Comparison of ENCODE assay signal across 22 cellular contexts in the genomic region with DNA sequence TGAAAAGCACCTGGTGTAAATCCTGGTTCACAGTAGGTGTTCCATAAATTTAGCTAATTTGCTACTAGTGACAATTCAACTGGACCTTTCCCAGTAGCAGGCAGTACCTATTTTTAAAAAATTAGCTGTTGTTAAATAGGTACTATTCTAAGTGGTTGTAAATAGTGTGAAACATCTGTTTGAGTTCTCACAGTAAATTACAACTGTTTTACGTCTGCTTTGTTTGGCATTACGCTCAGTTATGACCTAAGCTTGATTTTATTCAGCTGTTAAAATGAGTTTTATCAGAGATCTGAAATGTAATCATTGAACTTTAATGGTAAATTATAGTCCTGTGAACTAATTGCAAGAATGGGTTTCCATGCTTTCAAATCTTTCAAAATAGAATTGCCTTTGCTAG.
A peak's percentile ranks its signal among the peaks of the same experiment; 100 is the strongest.
DNase-seq lines count a peak whose midpoint lies in the region; ATAC-seq, FAIRE-seq and TF ChIP-seq lines count a peak whose summit lies in the region.
"Had no signal": no experiment of that assay in that cellular context is flagged by ENCODE, and none has a peak within 500 bp of the region (broad histone marks: within the 10 kb centered on the region; RNA-seq: fewer than 3 reads in every experiment).

No MANE protein-coding gene starts in this region.

- H2AFZ ChIP-seq in IMR-90 (replicated peaks; ENCODE audit: low read length, poor library complexity), result no peak overlapping the region
- H2AFZ ChIP-seq in K562 (ENCODE audit: low read depth, low read length), result no peak overlapping the region
- H2AFZ ChIP-seq: GM23338 had no signal

- H3K9me3 ChIP-seq in IMR-90 (ENCODE audit: control insufficient read depth, insufficient read depth, low read length), result no peaks in the 10 kb centered on the region
- no peaks in the 10 kb centered on the region for H3K9me3 ChIP-seq in K562 (replicated peaks; ENCODE audit: control insufficient read depth, insufficient read depth, low read depth, low read length)
- H3K9me3 ChIP-seq in pancreas, result no peaks in the 10 kb centered on the region
- H3K9me3 ChIP-seq: Caco-2 had no signal

- H3K56ac ChIP-seq in IMR-90 (ENCODE audit: extremely low read depth, insufficient read depth, low read length), result no peak overlapping the region

- H2BK15ac ChIP-seq in IMR-90 (ENCODE audit: low read depth, low read length), result no peak overlapping the region

- H3K4me3 Mint-ChIP-seq in activated naive CD8-positive, alpha-beta T cell treated with anti-CD3 and anti-CD28 coated beads, Interleukin-2, amount 50 U/mL, for 24 hours, result no peak overlapping the region
- H3K4me3 Mint-ChIP-seq: CD4-positive, alpha-beta T cell; GM23338 had no signal

- TF ChIP-seq RAD21 in IMR-90 (IDR thresholded peaks at IDR 0.05; ENCODE audit: low read length) (no peak), K562 (CRISPR knock-in tag; conservative IDR thresholded peaks at IDR 0.05 in 1 of 2, IDR thresholded peaks at IDR 0.05 in 1 of 2) (no peak)

- H4K91ac ChIP-seq in IMR-90 (ENCODE audit: insufficient read depth, low read depth, low read length), result no peak overlapping the region

- TF ChIP-seq CTCF in IMR-90 (conservative IDR thresholded peaks at IDR 0.05; ENCODE audit: low read depth, low read length), result no peak
- TF ChIP-seq CTCF in K562 (IDR thresholded peaks at IDR 0.05 in 2 of 3, conservative IDR thresholded peaks at IDR 0.05 in 1 of 3; ENCODE audit: insufficient read depth in 2 of 3, low read depth in 1 of 3, low read length in 3 of 3), result no peak
- no peak for TF ChIP-seq CTCF in fibroblast of the aortic adventitia (IDR thresholded peaks at IDR 0.05; ENCODE audit: insufficient read depth, low read length)
- TF ChIP-seq CTCF in pancreas (IDR thresholded peaks at IDR 0.05), result no peak

- ATAC-seq in IMR-90 (ENCODE audit: low read depth), result no peak
- ATAC-seq in K562, result no peak
- peak; percentile 85 to 87 (median 86) for ATAC-seq in pancreas
- no peak for ATAC-seq in activated naive CD8-positive, alpha-beta T cell treated with anti-CD3 and anti-CD28 coated beads, Interleukin-2, amount 50 U/mL, for 24 hours
- ATAC-seq: GM23338 had no signal

- dilution Hi-C loops in IMR-90 (cut with HindIII; ENCODE audit: low sequenced_read_pairs, unreplicated experiment), result no loop called here

- H2BK120ac ChIP-seq in IMR-90 (ENCODE audit: low read depth, low read length), result no peak overlapping the region

- H3K4me2 ChIP-seq in IMR-90 (ENCODE audit: low read depth, low read length) (no peak overlapping the region), K562 (ENCODE audit: insufficient read depth, low read length) (no peak overlapping the region)
- H3K4me2 ChIP-seq: GM23338 had no signal

- no peak overlapping the region for H3K27ac ChIP-seq in IMR-90 (ENCODE audit: insufficient read depth, low read length)
- H3K27ac ChIP-seq in K562 (ENCODE audit: extremely low read depth, low read depth, low read length), result no peak overlapping the region
- H3K27ac ChIP-seq in pancreas, result peak overlapping the region; percentile 22 to 81 (median 52)
- H3K27ac ChIP-seq: C4-2B had no signal

- H3K27me3 Mint-ChIP-seq in activated naive CD8-positive, alpha-beta T cell treated with anti-CD3 and anti-CD28 coated beads, Interleukin-2, amount 50 U/mL, for 24 hours, result no peaks in the 10 kb centered on the region
- H3K27me3 Mint-ChIP-seq: CD4-positive, alpha-beta T cell had no signal

- H3K18ac ChIP-seq in IMR-90 (ENCODE audit: low read depth, low read length), result no peak overlapping the region

- POLR2A ChIA-PET in IMR-90 (lab: Charles Lee; ENCODE audit: unreplicated experiment) (no interaction called here), K562 (lab: Yijun Ruan, JAX) (no interaction called here)

- TF ChIP-seq POLR2A in IMR-90 (IDR thresholded peaks at IDR 0.05; ENCODE audit: low read depth, low read length) (no peak), K562 (conservative IDR thresholded peaks at IDR 0.05) (no peak)

- no peak overlapping the region for H2BK5ac ChIP-seq in IMR-90 (ENCODE audit: low read depth, low read length, poor library complexity, severe bottlenecking)

- H3K27me3 ChIP-seq in IMR-90 (ENCODE audit: control insufficient read depth, insufficient read depth, low read length) (no peaks in the 10 kb centered on the region), K562 (ENCODE audit: control insufficient read depth in 2 of 2, insufficient read depth in 2 of 2, low read length in 2 of 2) (no peaks in the 10 kb centered on the region), pancreas (no peaks in the 10 kb centered on the region)

- FAIRE-seq in K562 (lab: Jason Lieb, UNC) (peak; percentile 46), pancreas (lab: Jason Lieb, UNC) (no peak)
- FAIRE-seq: A204.1, GM12892, GM18507, H54 had no signal

- no CpG with 5 or more reads among the region's 2 CpGs for WGBS in IMR-90 (ENCODE audit: extremely low coverage in 2 of 2, insufficient read length in 1 of 2), 2 experiments
- WGBS in K562 (ENCODE audit: insufficient coverage, low coverage, missing lambda C conversion rate), result 60% methylated on average over 2 of the region's 2 CpGs
- 24 to 26% methylated on average over 2 of the region's 2 CpGs for WGBS in pancreas, 2 donors

- H3K4me1 ChIP-seq in IMR-90 (ENCODE audit: control insufficient read depth, insufficient read depth, low read length) (no peaks in the 10 kb centered on the region), K562 (replicated peaks in 1 of 2; ENCODE audit: control insufficient read depth in 2 of 2, insufficient read depth in 2 of 2, low read length in 2 of 2) (no peaks in the 10 kb centered on the region), pancreas (peaks cover 13 to 29% (median 16%) of the 10 kb centered on the region in 3 donors)
- H3K4me1 ChIP-seq: Caco-2 had no signal

- no peaks in the 10 kb centered on the region for H3K9me3 Mint-ChIP-seq in activated naive CD8-positive, alpha-beta T cell treated with anti-CD3 and anti-CD28 coated beads, Interleukin-2, amount 50 U/mL, for 24 hours
- H3K9me3 Mint-ChIP-seq: CD4-positive, alpha-beta T cell; GM23338 had no signal

- peaks cover 2% of the 10 kb centered on the region for H3K4me1 Mint-ChIP-seq in activated naive CD8-positive, alpha-beta T cell treated with anti-CD3 and anti-CD28 coated beads, Interleukin-2, amount 50 U/mL, for 24 hours
- H3K4me1 Mint-ChIP-seq: GM23338 had no signal

- peak; percentile 23 for DNase-seq in IMR-90
- no peak for DNase-seq in K562 (ENCODE audit: extremely low read depth in 1 of 4, low spot score in 3 of 4)
- DNase-seq in fibroblast of the aortic adventitia (ENCODE audit: low read depth), result peak; percentile 13
- DNase-seq in pancreas, result no peak
- no peak for DNase-seq in LoVo (ENCODE audit: low spot score)
- DNase-seq in head of caudate nucleus, result no peak
- DNase-seq in activated naive CD8-positive, alpha-beta T cell treated with anti-CD3 and anti-CD28 coated beads, Interleukin-2, amount 50 U/mL, for 24 hours, result no peak
- no peak for DNase-seq in Kasumi-1 (lab: John Stamatoyannopoulos, UW)
- DNase-seq: ACHN; AML-193; Caco-2; CD4-positive, alpha-beta T cell; DMS153; DMS79; GDM1; HCEC 1CT had no signal

- no peak overlapping the region for H3K14ac ChIP-seq in IMR-90 (replicated peaks; ENCODE audit: low read depth, low read length)

- H3K4me3 ChIP-seq in IMR-90 (ENCODE audit: insufficient read depth, low read depth, low read length) (no peak overlapping the region), K562 (no peak overlapping the region), fibroblast of the aortic adventitia (ENCODE audit: low read depth, low read length) (no peak overlapping the region), pancreas (no peak overlapping the region)
- H3K4me3 ChIP-seq: GM23338 had no signal

- CTCF ChIA-PET in IMR-90 (lab: Yijun Ruan, JAX) (interaction anchor here (0.6 to 1.1 kb wide), 2 partner anchors 645 to 997 kb away, joined by 3 to 8 read pairs; no protein-coding TSS in a partner anchor), K562 (lab: Yijun Ruan, JAX; ENCODE audit: low intra/inter-chr PET ratio) (no interaction called here)

- intact Hi-C loops in IMR-90 (cut with micrococcal nuclease), result no loop called here
- intact Hi-C loops in K562 (cut with micrococcal nuclease), result no loop called here
- intact Hi-C loops in pancreas (cut with DNase I), result no loop called here
- intact Hi-C loops in head of caudate nucleus (cut with DNase I), result no loop called here

- H2BK20ac ChIP-seq in IMR-90 (ENCODE audit: low read depth, low read length), result no peak overlapping the region

- H3K27ac Mint-ChIP-seq in activated naive CD8-positive, alpha-beta T cell treated with anti-CD3 and anti-CD28 coated beads, Interleukin-2, amount 50 U/mL, for 24 hours, result no peak overlapping the region
- H3K27ac Mint-ChIP-seq: CD4-positive, alpha-beta T cell; GM23338 had no signal

- in situ Hi-C loops in IMR-90 (cut with MboI; ENCODE audit: low sequenced_read_pairs) (no loop called here), K562 (cut with MboI) (no loop called here)

- no peak overlapping the region for H2AK9ac ChIP-seq in IMR-90 (replicated peaks; ENCODE audit: low read depth, low read length, poor library complexity)

- no peak overlapping the region for H2AK5ac ChIP-seq in IMR-90 (ENCODE audit: low read depth, low read length)

- no peaks in the 10 kb centered on the region for H4K20me1 ChIP-seq in IMR-90 (ENCODE audit: insufficient read depth, low read length)
- no peaks in the 10 kb centered on the region for H4K20me1 ChIP-seq in K562 (replicated peaks; ENCODE audit: control insufficient read depth, insufficient read depth, low read length)

- H4K8ac ChIP-seq in IMR-90 (ENCODE audit: low read depth in 2 of 2, low read length in 2 of 2), result no peak overlapping the region

- no peaks in the 10 kb centered on the region for H3K79me2 ChIP-seq in K562 (ENCODE audit: control insufficient read depth, insufficient read depth, low read length)

- no peaks in the 10 kb centered on the region for H3K79me1 ChIP-seq in IMR-90 (ENCODE audit: low read depth in 1 of 2, low read length in 2 of 2)

- BruUV-seq in IMR-90 (replicated peaks; lab: Mats Ljungman, UMichigan), result no TSS peak
- no TSS peak for BruUV-seq in K562 (replicated peaks; lab: Mats Ljungman, UMichigan)

- H3K4ac ChIP-seq in IMR-90 (ENCODE audit: low read depth, low read length), result no peak overlapping the region

- H3K9me1 ChIP-seq in IMR-90 (ENCODE audit: insufficient read depth, low read length), result no peaks in the 10 kb centered on the region
- H3K9me1 ChIP-seq in K562 (ENCODE audit: control insufficient read depth, insufficient read depth, low read length), result no peaks in the 10 kb centered on the region

- peaks cover 12% of the 10 kb centered on the region for H3K36me3 Mint-ChIP-seq in activated naive CD8-positive, alpha-beta T cell treated with anti-CD3 and anti-CD28 coated beads, Interleukin-2, amount 50 U/mL, for 24 hours (ENCODE audit: low read depth)

- H3K36me3 ChIP-seq in IMR-90 (ENCODE audit: control insufficient read depth, insufficient read depth, low read length), result peaks cover 3% of the 10 kb centered on the region
- peaks cover 9% of the 10 kb centered on the region; the same call in 2 of the 3 replicates for H3K36me3 ChIP-seq in K562 (ENCODE audit: control insufficient read depth, insufficient read depth, low read length)
- H3K36me3 ChIP-seq in pancreas, result peaks cover 0 to 5% (median 0%) of the 10 kb centered on the region in 3 donors

- H3K23ac ChIP-seq in IMR-90 (ENCODE audit: low read depth, low read length), result no peak overlapping the region

- TF ChIP-seq EP300 in K562 (IDR thresholded peaks at IDR 0.05; ENCODE audit: low read length), result no peak

- H3K9ac ChIP-seq in IMR-90 (ENCODE audit: low read depth, low read length) (no peak overlapping the region), K562 (ENCODE audit: insufficient read depth in 1 of 2, low read depth in 2 of 2, low read length in 2 of 2) (no peak overlapping the region)

- no peak overlapping the region for H4K5ac ChIP-seq in IMR-90 (ENCODE audit: low read depth, low read length)

Comparison
In these comparisons a context has a peak if more than half of its experiments do, and no peak if none do; other contexts are left out.
1. ATAC-seq: peak in pancreas (4 of 4); none in IMR-90 (single experiment), K562 (single experiment) and activated naive CD8-positive, alpha-beta T cell treated with anti-CD3 and anti-CD28 coated beads, Interleukin-2, amount 50 U/mL, for 24 hours (single experiment).
2. DNase-seq: peak in IMR-90 (single experiment) and fibroblast of the aortic adventitia (single experiment); none in K562 (0 of 4), pancreas (0 of 6), LoVo (single experiment), head of caudate nucleus (0 of 42), activated naive CD8-positive, alpha-beta T cell treated with anti-CD3 and anti-CD28 coated beads, Interleukin-2, amount 50 U/mL, for 24 hours (single experiment) and Kasumi-1 (0 of 2).
3. H3K27ac ChIP-seq: peak in pancreas (4 of 4); none in IMR-90 (single experiment) and K562 (single experiment).